27 cellular contexts compared by ENCODE assay signal in the genomic region with DNA sequence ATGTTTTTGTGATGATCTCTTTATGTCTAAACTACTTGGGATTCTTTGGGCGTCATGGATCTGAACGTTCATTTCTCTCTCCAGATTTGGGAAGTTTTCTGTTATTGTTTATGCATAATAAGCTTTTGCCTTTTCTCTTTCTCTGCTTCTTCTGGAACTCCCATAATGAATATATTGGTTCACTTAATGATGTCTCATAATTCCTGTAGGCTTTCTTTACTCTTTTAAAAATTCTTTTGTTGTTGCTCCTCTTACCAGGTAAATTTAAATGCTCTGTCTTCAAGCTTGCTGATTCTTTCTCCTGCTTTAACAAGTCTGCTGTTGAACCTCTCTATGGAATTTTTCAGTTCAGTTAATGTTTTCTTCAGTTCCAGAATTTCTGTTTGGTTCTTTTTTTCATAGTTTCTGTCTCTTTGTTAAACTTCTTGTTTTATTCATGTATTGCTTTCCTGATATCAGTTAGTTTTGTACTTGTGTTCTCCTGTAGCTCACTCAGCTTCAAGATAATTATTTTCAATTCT.
"Had no signal": no experiment of that assay in that cellular context is flagged by ENCODE, and none has a peak within 500 bp of the region (broad histone marks: within the 10 kb centered on the region; RNA-seq: fewer than 3 reads in every experiment).

No MANE protein-coding gene starts in this region.

- H3K4me3 Mint-ChIP-seq: effector memory CD8-positive, alpha-beta T cell; endodermal cell had no signal

- H3K27me3 ChIP-seq: colonic mucosa, dorsolateral prefrontal cortex, esophagus muscularis mucosa, esophagus squamous epithelium, foreskin keratinocyte, gastrocnemius medialis, gastroesophageal sphincter, heart left ventricle, heart right ventricle had no signal

- DNase-seq: colonic mucosa; cortex of kidney; dermis blood vessel endothelial cell; dorsolateral prefrontal cortex; effector CD4-positive, alpha-beta T cell; effector CD8-positive, alpha-beta T cell; effector memory CD4-positive, alpha-beta T cell; effector memory CD8-positive, alpha-beta T cell; endodermal cell; erythroblast; esophagus squamous epithelium; foreskin fibroblast; foreskin keratinocyte; foreskin melanocyte; gastrocnemius medialis; glutamatergic neuron; head of caudate nucleus; heart right ventricle had no signal

- H3K4me3 ChIP-seq: colonic mucosa, coronary artery, dorsolateral prefrontal cortex, esophagus muscularis mucosa, esophagus squamous epithelium, gastrocnemius medialis, gastroesophageal sphincter, heart left ventricle, heart right ventricle had no signal

- H3K4me1 Mint-ChIP-seq: endodermal cell had no signal

- FAIRE-seq: colon, endometrium, endothelial cell of umbilical vein had no signal

- H3K36me3 ChIP-seq: colonic mucosa, esophagus muscularis mucosa, esophagus squamous epithelium, gastrocnemius medialis, gastroesophageal sphincter, heart left ventricle, heart right ventricle had no signal

- H3K27me3 Mint-ChIP-seq: effector memory CD8-positive, alpha-beta T cell had no signal

- H3K27ac ChIP-seq: colonic mucosa, coronary artery, dorsolateral prefrontal cortex, epithelial cell of prostate, esophagus muscularis mucosa, esophagus squamous epithelium, foreskin keratinocyte, gastrocnemius medialis, gastroesophageal sphincter, heart left ventricle, heart right ventricle had no signal

- H3K4me1 ChIP-seq: colonic mucosa, esophagus muscularis mucosa, esophagus squamous epithelium, foreskin keratinocyte, gastrocnemius medialis, gastroesophageal sphincter, heart left ventricle had no signal

- H3K9me3 ChIP-seq: colonic mucosa had no signal

- H3K27ac Mint-ChIP-seq: effector memory CD8-positive, alpha-beta T cell; endodermal cell had no signal

- ATAC-seq: effector memory CD8-positive, alpha-beta T cell; esophagus mucosa; foreskin keratinocyte; gastrocnemius medialis; gastroesophageal sphincter; heart left ventricle; heart right ventricle had no signal
